In the genomic region with DNA sequence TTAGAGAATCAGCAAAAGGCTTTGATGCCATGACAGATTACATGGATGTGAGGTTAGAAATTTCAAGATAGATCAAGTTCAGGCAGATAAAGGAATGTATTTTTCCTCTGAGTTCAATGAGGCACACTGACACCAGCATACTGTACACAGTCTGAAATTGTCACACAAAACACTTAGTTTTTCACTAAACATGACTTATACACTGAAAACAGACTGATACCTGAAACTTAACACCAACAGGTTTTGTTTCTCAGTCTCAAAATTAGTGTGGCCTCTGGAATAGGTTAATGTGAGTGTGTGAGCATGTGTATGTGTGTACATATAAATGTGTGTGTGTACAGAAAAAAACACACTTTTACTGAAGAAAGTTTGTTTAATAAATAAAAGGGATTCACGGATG, we compare ENCODE assay signal across 28 cellular contexts.
"Had no signal": no experiment of that assay in that cellular context is flagged by ENCODE, and none has a peak within 500 bp of the region (broad histone marks: within the 10 kb centered on the region; RNA-seq: fewer than 3 reads in every experiment).

No MANE protein-coding gene starts in this region.

- H3K36me3 ChIP-seq: stomach, thoracic aorta, thyroid gland, tibial artery, tibial nerve, transverse colon, upper lobe of left lung, upper lobe of right lung, uterus, vagina had no signal

- H3K4me3 Mint-ChIP-seq: stimulated activated effector memory CD8-positive, alpha-beta T cell treated with anti-CD3 and anti-CD28 coated beads, Interleukin-12 subunit alpha, Interleukin-12 subunit beta, amount 100 ng/mL, for 72 hours; stimulated activated memory B cell treated with anti-CD40 and anti-IgM and Interleukin-4, amounts not matched to agents 10 μg/mL and 1 μg/mL and 100 μg/mL, for 72 hours; stimulated activated naive B cell treated with anti-CD40 and anti-IgM and Interleukin-4, amounts not matched to agents 10 μg/mL and 1 μg/mL and 100 μg/mL, for 72 hours; stimulated activated naive CD8-positive, alpha-beta T cell treated with anti-CD3 and anti-CD28 coated beads, Interleukin-15, amount 100 ng/mL, for 72 hours; stimulated activated naive CD8-positive, alpha-beta T cell treated with anti-CD3 and anti-CD28 coated beads, Interleukin-15, Interleukin-2, amounts not matched to agents 100 ng/mL and 50 ng/mL, for 24 hours; type B pancreatic cell had no signal

- H3K27ac Mint-ChIP-seq: stimulated activated effector memory CD8-positive, alpha-beta T cell treated with anti-CD3 and anti-CD28 coated beads, Interleukin-12 subunit alpha, Interleukin-12 subunit beta, amount 100 ng/mL, for 72 hours; stimulated activated memory B cell treated with anti-CD40 and anti-IgM and Interleukin-4, amounts not matched to agents 10 μg/mL and 1 μg/mL and 100 μg/mL, for 72 hours; stimulated activated naive B cell treated with anti-CD40 and anti-IgM and Interleukin-4, amounts not matched to agents 10 μg/mL and 1 μg/mL and 100 μg/mL, for 72 hours; stimulated activated naive CD8-positive, alpha-beta T cell treated with anti-CD3 and anti-CD28 coated beads, Interleukin-15, amount 100 ng/mL, for 72 hours; stimulated activated naive CD8-positive, alpha-beta T cell treated with anti-CD3 and anti-CD28 coated beads, Interleukin-15, Interleukin-2, amounts not matched to agents 100 ng/mL and 50 ng/mL, for 24 hours; type B pancreatic cell had no signal

- FAIRE-seq: urothelium cell line had no signal

- H3K36me3 Mint-ChIP-seq: stimulated activated effector memory CD8-positive, alpha-beta T cell treated with anti-CD3 and anti-CD28 coated beads, Interleukin-12 subunit alpha, Interleukin-12 subunit beta, amount 100 ng/mL, for 72 hours; stimulated activated memory B cell treated with anti-CD40 and anti-IgM and Interleukin-4, amounts not matched to agents 10 μg/mL and 1 μg/mL and 100 μg/mL, for 72 hours; stimulated activated naive B cell treated with anti-CD40 and anti-IgM and Interleukin-4, amounts not matched to agents 10 μg/mL and 1 μg/mL and 100 μg/mL, for 72 hours; type B pancreatic cell had no signal

- DNase-seq: stimulated activated CD4-positive, alpha-beta T cell treated with anti-CD3 and anti-CD28 coated beads, Interleukin-2, amount 100 ng/mL, for 48 hours; stimulated activated CD4-positive, alpha-beta T cell treated with anti-CD3 and anti-CD28 coated beads, Interleukin-4, amount 100 ng/mL, for 1 hour; stimulated activated CD4-positive, alpha-beta T cell treated with anti-CD3 and anti-CD28 coated beads, Interleukin-4, amount 100 ng/mL, for 24 hours; stimulated activated CD4-positive, alpha-beta T cell treated with anti-CD3 and anti-CD28 coated beads, Interleukin-4, amount 100 ng/mL, for 4 hours; stimulated activated CD8-positive, alpha-beta memory T cell treated with anti-CD3 and anti-CD28 coated beads, Interleukin-4, amount 100 ng/mL, for 48 hours; stimulated activated naive B cell treated with anti-CD40 and anti-IgM and Interleukin-4, amounts not matched to agents 10 μg/mL and 1 μg/mL and 100 μg/mL, for 72 hours; stimulated activated naive CD4-positive, alpha-beta T cell; stimulated activated naive CD4-positive, alpha-beta T cell treated with Interleukin-2 at 50 U/mL for 16 hours; stimulated activated naive CD8-positive, alpha-beta T cell treated with anti-CD3 and anti-CD28 coated beads, Interleukin-15, amount 100 ng/mL, for 72 hours; stimulated activated naive CD8-positive, alpha-beta T cell treated with anti-CD3 and anti-CD28 coated beads, Interleukin-15, Interleukin-2, amounts not matched to agents 100 U/mL and 50 U/mL, for 24 hours; stomach; substantia nigra; testis; thyroid gland; tibial artery; transverse colon; trophoblast cell; upper lobe of left lung; upper lobe of right lung; uterus had no signal

- H3K9me3 Mint-ChIP-seq: stimulated activated memory B cell treated with anti-CD40 and anti-IgM and Interleukin-4, amounts not matched to agents 10 μg/mL and 1 μg/mL and 100 μg/mL, for 72 hours; type B pancreatic cell had no signal

- H3K4me1 Mint-ChIP-seq: stimulated activated effector memory CD8-positive, alpha-beta T cell treated with anti-CD3 and anti-CD28 coated beads, Interleukin-12 subunit alpha, Interleukin-12 subunit beta, amount 100 ng/mL, for 72 hours; stimulated activated memory B cell treated with anti-CD40 and anti-IgM and Interleukin-4, amounts not matched to agents 10 μg/mL and 1 μg/mL and 100 μg/mL, for 72 hours; stimulated activated naive B cell treated with anti-CD40 and anti-IgM and Interleukin-4, amounts not matched to agents 10 μg/mL and 1 μg/mL and 100 μg/mL, for 72 hours; stimulated activated naive CD8-positive, alpha-beta T cell treated with anti-CD3 and anti-CD28 coated beads, Interleukin-15, amount 100 ng/mL, for 72 hours had no signal

- H3K4me3 ChIP-seq: stomach, testis, thoracic aorta, thyroid gland, tibial artery, tibial nerve, transverse colon, upper lobe of left lung, upper lobe of right lung, uterus, vagina had no signal

- H3K4me1 ChIP-seq: stomach, testis, thyroid gland, tibial artery, tibial nerve, transverse colon, upper lobe of left lung, upper lobe of right lung, uterus, vagina had no signal

- H3K27me3 ChIP-seq: stomach, testis, thyroid gland, tibial artery, tibial nerve, transverse colon, upper lobe of left lung, upper lobe of right lung, uterus, vagina had no signal

- H3K27me3 Mint-ChIP-seq: stimulated activated memory B cell treated with anti-CD40 and anti-IgM and Interleukin-4, amounts not matched to agents 10 μg/mL and 1 μg/mL and 100 μg/mL, for 72 hours; stimulated activated naive B cell treated with anti-CD40 and anti-IgM and Interleukin-4, amounts not matched to agents 10 μg/mL and 1 μg/mL and 100 μg/mL, for 72 hours; stimulated activated naive CD8-positive, alpha-beta T cell treated with anti-CD3 and anti-CD28 coated beads, Interleukin-15, amount 100 ng/mL, for 72 hours; stimulated activated naive CD8-positive, alpha-beta T cell treated with anti-CD3 and anti-CD28 coated beads, Interleukin-15, Interleukin-2, amounts not matched to agents 100 ng/mL and 50 ng/mL, for 24 hours; type B pancreatic cell had no signal

- H3K27ac ChIP-seq: stomach, testis, thoracic aorta, thyroid gland, tibial artery, tibial nerve, transverse colon, upper lobe of left lung, upper lobe of right lung, uterus, vagina had no signal

- ATAC-seq: stimulated activated effector memory CD8-positive, alpha-beta T cell treated with anti-CD3 and anti-CD28 coated beads, Interleukin-12 subunit alpha, Interleukin-12 subunit beta, amount 100 ng/mL, for 72 hours; stimulated activated memory B cell treated with anti-CD40 and anti-IgM and Interleukin-4, amounts not matched to agents 10 μg/mL and 1 μg/mL and 100 μg/mL, for 72 hours; stimulated activated naive B cell treated with anti-CD40 and anti-IgM and Interleukin-4, amounts not matched to agents 10 μg/mL and 1 μg/mL and 100 μg/mL, for 72 hours; stimulated activated naive CD8-positive, alpha-beta T cell treated with anti-CD3 and anti-CD28 coated beads, Interleukin-15, amount 100 ng/mL, for 72 hours; stimulated activated naive CD8-positive, alpha-beta T cell treated with anti-CD3 and anti-CD28 coated beads, Interleukin-15, Interleukin-2, amounts not matched to agents 100 U/mL and 50 U/mL, for 24 hours; upper lobe of right lung had no signal

- H3K9me3 ChIP-seq: testis, thoracic aorta, thyroid gland, tibial artery, tibial nerve, transverse colon, upper lobe of left lung, upper lobe of right lung, uterus, vagina had no signal
